Comparison of ENCODE assay signal across 7 cellular contexts in genomic region chr10:67230680-67231500, GRCh38.
DNase-seq lines count a peak whose midpoint lies in the region; ATAC-seq and TF ChIP-seq lines count a peak whose summit lies in the region.
"Not testable (repeated sequence)": the region's sequence is repeated elsewhere in the genome, so short reads cannot be mapped to it uniquely, and the experiment has no call there.

No MANE protein-coding gene starts in this region.

- TF ChIP-seq CTCF in brain (conservative IDR thresholded peaks at IDR 0.05); endothelial cell (IDR thresholded peaks at IDR 0.05; ENCODE audit: unreplicated experiment); psoas muscle (IDR thresholded peaks at IDR 0.05): not testable (repeated sequence)

- H3K4me2 ChIP-seq in mesendoderm (ENCODE audit: low read length): peak overlapping the region; percentile 1

- H3K36me3 ChIP-seq in HAP-1 (replicated peaks); iPS-18a (ENCODE audit: control insufficient read depth, low read depth, low read length); mesendoderm (ENCODE audit: control insufficient read depth, insufficient read depth, low read length); psoas muscle (ENCODE audit: insufficient read depth in 1 of 2, low read depth in 1 of 2): not testable (repeated sequence)

- peaks cover 17% of the 10 kb centered on the region for H3K36me3 Mint-ChIP-seq in brain
- not testable (repeated sequence) for H3K36me3 Mint-ChIP-seq in endothelial cell (ENCODE audit: low read depth, unreplicated experiment)

- H3K9me3 ChIP-seq in HAP-1; iPS-18a (ENCODE audit: control insufficient read depth, low read depth, low read length); psoas muscle: not testable (repeated sequence)

- not testable (repeated sequence) for ATAC-seq in psoas muscle

- H3K4me3 ChIP-seq in HAP-1 (peak overlapping the region; percentile 23), iPS-18a (ENCODE audit: low read length) (peak overlapping the region; percentile 65), psoas muscle (peak overlapping the region; percentile 41)
- H3K4me3 ChIP-seq in mesendoderm (ENCODE audit: low read length): not testable (repeated sequence)

- H3K9ac ChIP-seq in iPS-18a (ENCODE audit: low read length) (peak overlapping the region; percentile 61), mesendoderm (ENCODE audit: low read length) (peak overlapping the region; percentile 51)

- H3K18ac ChIP-seq in mesendoderm (ENCODE audit: low read length): not testable (repeated sequence)

- not testable (repeated sequence) for H3K79me2 ChIP-seq in mesendoderm (ENCODE audit: control insufficient read depth, insufficient read depth, low read length)

- H3K4ac ChIP-seq in mesendoderm (ENCODE audit: low read depth, low read length): not testable (repeated sequence)

- not testable (repeated sequence) for H4K5ac ChIP-seq in mesendoderm (ENCODE audit: low read length)

- not testable (repeated sequence) for H2BK15ac ChIP-seq in mesendoderm (replicated peaks; ENCODE audit: low read depth)

- not testable (repeated sequence) for H4K8ac ChIP-seq in mesendoderm (ENCODE audit: low read depth, low read length)

- H3K4me1 Mint-ChIP-seq in brain; endothelial cell (ENCODE audit: unreplicated experiment): not testable (repeated sequence)

- peak overlapping the region; percentile 64 to 90 (median 81) for H3K4me3 Mint-ChIP-seq in brain
- H3K4me3 Mint-ChIP-seq in endothelial cell (ENCODE audit: unreplicated experiment): peak overlapping the region; percentile 87

- in situ Hi-C loops in HAP-1 (cut with MboI; ENCODE audit: low sequenced_read_pairs): not testable (repeated sequence)

- WGBS in mesendoderm (ENCODE audit: extremely low coverage, insufficient coverage, low lambda C conversion rate): no CpG with 5 or more reads among the region's 29 CpGs
- 28 to 34% (median 33%) methylated on average over 25 to 29 of the region's 29 CpGs for WGBS in psoas muscle, 3 donors

- peak overlapping the region; percentile 81 for H3K56ac ChIP-seq in mesendoderm (ENCODE audit: low read length)

- not testable (repeated sequence) for H2BK120ac ChIP-seq in mesendoderm (ENCODE audit: low read depth, low read length)

- peak overlapping the region in 3 of 5 experiments; percentile 51 to 95 (median 71) for H3K27ac Mint-ChIP-seq in brain
- H3K27ac Mint-ChIP-seq in endothelial cell (ENCODE audit: unreplicated experiment): not testable (repeated sequence)

- not testable (repeated sequence) for H3K27me3 Mint-ChIP-seq in brain; endothelial cell (ENCODE audit: unreplicated experiment)

- H2BK5ac ChIP-seq in mesendoderm (ENCODE audit: low read length): not testable (repeated sequence)

- not testable (repeated sequence) for H3K27me3 ChIP-seq in HAP-1 (ENCODE audit: low read depth); iPS-18a (ENCODE audit: control insufficient read depth, insufficient read depth, low read length); mesendoderm (ENCODE audit: insufficient read depth, low read length, poor library complexity); psoas muscle (ENCODE audit: insufficient read depth in 3 of 3, low read length in 2 of 3)

- not testable (repeated sequence) for H3K79me1 ChIP-seq in mesendoderm (ENCODE audit: low read length)

- H2AK5ac ChIP-seq in mesendoderm (ENCODE audit: low read length): not testable (repeated sequence)

- not testable (repeated sequence) for H3K27ac ChIP-seq in iPS-18a (ENCODE audit: low read length); mesendoderm (ENCODE audit: low read depth, low read length); psoas muscle

- H3K23ac ChIP-seq in mesendoderm (ENCODE audit: low read length): not testable (repeated sequence)

- not testable (repeated sequence) for H3K4me1 ChIP-seq in HAP-1; iPS-18a (ENCODE audit: control insufficient read depth, low read depth, low read length); mesendoderm (ENCODE audit: control insufficient read depth, low read depth, low read length); psoas muscle

- H3K9me3 Mint-ChIP-seq in brain: peaks cover 20 to 46% (median 37%) of the 10 kb centered on the region in 5 experiments
- not testable (repeated sequence) for H3K9me3 Mint-ChIP-seq in endothelial cell (ENCODE audit: unreplicated experiment)

- intact Hi-C loops in psoas muscle (cut with DNase I): not testable (repeated sequence)

- DNase-seq in HAP-1 (ENCODE audit: low spot score in 2 of 2) (peak in 1 of 2 experiments; percentile 51), NCI-H774 (lab: John Stamatoyannopoulos, UW) (peak; percentile 15), mesendoderm (peak; percentile 30)
- DNase-seq in endothelial cell (ENCODE audit: low spot score); psoas muscle: not testable (repeated sequence)
